ENCODE assay signal across 7 cellular contexts in genomic region chr3:50652709-50653108, GRCh38. TPM values are rescaled to one million over a fixed set of nuclear protein-coding genes. Genes with fewer than 3 reads are reported as not detected.
A peak's percentile ranks its signal among the peaks of the same experiment; 100 is the strongest.
DNase-seq lines count a peak whose midpoint lies in the region; ATAC-seq, FAIRE-seq and TF ChIP-seq lines count a peak whose summit lies in the region.

No MANE protein-coding gene starts in this region.

- intact Hi-C loops in kidney (cut with DNase I), result no loop called here

- H3K27ac Mint-ChIP-seq in activated naive CD8-positive, alpha-beta T cell treated with anti-CD3 and anti-CD28 coated beads, Interleukin-2, amount 10 ng/mL, durations not matched to agents 7 days and 5 days, result peak overlapping the region; percentile 22

- in situ Hi-C loops in SK-MEL-5 (cut with HindIII; ENCODE audit: low pct_unique_long_range_greater_than_20kb, low sequenced_read_pairs), result no loop called here

- no peaks in the 10 kb centered on the region for H3K27me3 Mint-ChIP-seq in activated naive CD8-positive, alpha-beta T cell treated with anti-CD3 and anti-CD28 coated beads, Interleukin-2, amount 10 ng/mL, durations not matched to agents 7 days and 5 days

- FAIRE-seq in kidney (lab: Jason Lieb, UNC), result no peak

- TF ChIP-seq CTCF in GM20000 (IDR thresholded peaks at IDR 0.05; ENCODE audit: extremely low read depth, missing control alignments), result peak; percentile 33
- TF ChIP-seq CTCF in kidney (IDR thresholded peaks at IDR 0.05; ENCODE audit: borderline replicate concordance, extremely low read depth, insufficient read depth), result peak; percentile 40

- no peaks in the 10 kb centered on the region for H3K4me1 ChIP-seq in kidney (ENCODE audit: control insufficient read depth in 1 of 2, insufficient read depth in 1 of 2, low read depth in 1 of 2, low read length in 2 of 2)

- H3K4me3 ChIP-seq in kidney (ENCODE audit: low read length in 2 of 2), result no peak overlapping the region

- no peak overlapping the region for H3K27ac ChIP-seq in kidney (ENCODE audit: low read depth in 2 of 2, low read length in 2 of 2)

- POLR2A ChIA-PET in activated naive CD8-positive, alpha-beta T cell treated with anti-CD3 and anti-CD28 coated beads, Interleukin-2, amount 10 ng/mL, durations not matched to agents 7 days and 5 days (lab: Charles Lee), result interaction anchor here (0.6 to 4.9 kb wide), 15 partner anchors 16 to 85 kb away, joined by 3 to 48 read pairs (median 5); partner anchors contain the start of genes C3orf18, CISH, HEMK1 and MAPKAPK3

- DNase-seq in GM20000 (ENCODE audit: low spot score), result peak; percentile 56
- peak; percentile 32 for DNase-seq in SK-MEL-5 (ENCODE audit: low read depth, low spot score)
- DNase-seq in activated naive CD8-positive, alpha-beta T cell treated with anti-CD3 and anti-CD28 coated beads, Interleukin-2, amount 10 ng/mL, durations not matched to agents 7 days and 5 days, result peak; percentile 65
- DNase-seq in kidney, result no peak
- peak in 5 of 6 experiments; percentile 8 to 53 (median 37) for DNase-seq in stimulated activated naive CD4-positive, alpha-beta T cell (lab: John Stamatoyannopoulos, UW)
- DNase-seq in KG1 (lab: John Stamatoyannopoulos, UW), result no peak

- no peaks in the 10 kb centered on the region for H3K9me3 Mint-ChIP-seq in activated naive CD8-positive, alpha-beta T cell treated with anti-CD3 and anti-CD28 coated beads, Interleukin-2, amount 10 ng/mL, durations not matched to agents 7 days and 5 days

- peak; percentile 46 for ATAC-seq in activated naive CD8-positive, alpha-beta T cell treated with anti-CD3 and anti-CD28 coated beads, Interleukin-2, amount 10 ng/mL, durations not matched to agents 7 days and 5 days (ENCODE audit: low read depth)
- no peak for ATAC-seq in HG03039 (IDR thresholded peaks at IDR 0.05; ENCODE audit: unreplicated experiment)

- H3K36me3 Mint-ChIP-seq in activated naive CD8-positive, alpha-beta T cell treated with anti-CD3 and anti-CD28 coated beads, Interleukin-2, amount 10 ng/mL, durations not matched to agents 7 days and 5 days, result peaks cover 7% of the 10 kb centered on the region

- H3K9me3 ChIP-seq in kidney (ENCODE audit: control insufficient read depth in 1 of 2, low read length in 2 of 2), result no peaks in the 10 kb centered on the region

- peaks cover 0 to 2% of the 10 kb centered on the region in 2 donors for H3K36me3 ChIP-seq in kidney (ENCODE audit: control insufficient read depth in 1 of 2, insufficient read depth in 2 of 2, low read length in 2 of 2)

- no peak overlapping the region for H3K9ac ChIP-seq in kidney (ENCODE audit: low read length in 2 of 2)

- H3K4me3 Mint-ChIP-seq in activated naive CD8-positive, alpha-beta T cell treated with anti-CD3 and anti-CD28 coated beads, Interleukin-2, amount 10 ng/mL, durations not matched to agents 7 days and 5 days, result no peak overlapping the region

- peaks cover 23% of the 10 kb centered on the region for H3K4me1 Mint-ChIP-seq in activated naive CD8-positive, alpha-beta T cell treated with anti-CD3 and anti-CD28 coated beads, Interleukin-2, amount 10 ng/mL, durations not matched to agents 7 days and 5 days

RNA-seq across cellular contexts. Expression of gene DOCK3, which starts 22.0 kb away (rescaled TPM):
- total RNA-seq in SK-MEL-5 (2014; rRNA removed; shearing (Covaris generic)), result 0.11 and 0.26 TPM in 2 replicates
- polyA plus RNA-seq in SK-MEL-5 (2015; cell fraction: cytosol; rRNA removed), result 0.54 and 0.57 TPM in 2 replicates
- polyA plus RNA-seq in SK-MEL-5 (2015; cell fraction: nucleus; rRNA removed), result 3.2 and 3.6 TPM in 2 replicates
- total RNA-seq in activated naive CD8-positive, alpha-beta T cell treated with anti-CD3 and anti-CD28 coated beads, Interleukin-2, amount 10 ng/mL, durations not matched to agents 7 days and 5 days, result 1 to 10 TPM; 3.3 to 3.4 TPM
- 0.54 TPM for total RNA-seq in kidney
- 0.49 TPM for polyA plus RNA-seq in kidney (ENCODE audit: insufficient read depth, low read depth, low replicate concordance)

RNA-seq across cellular contexts. Expression of gene MAPKAPK3, which starts 35.8 kb away (rescaled TPM):
- 64.8 and 66.5 TPM in 2 replicates for total RNA-seq in SK-MEL-5 (2014; rRNA removed; shearing (Covaris generic))
- polyA plus RNA-seq in SK-MEL-5 (2015; cell fraction: cytosol; rRNA removed), result 66.5 and 75.2 TPM in 2 replicates
- 21.9 and 26.9 TPM in 2 replicates for polyA plus RNA-seq in SK-MEL-5 (2015; cell fraction: nucleus; rRNA removed)
- total RNA-seq in activated naive CD8-positive, alpha-beta T cell treated with anti-CD3 and anti-CD28 coated beads, Interleukin-2, amount 10 ng/mL, durations not matched to agents 7 days and 5 days, result 100 to 1,000 TPM; 176 to 195 TPM
- total RNA-seq in kidney, result 75.8 TPM
- polyA plus RNA-seq in kidney (ENCODE audit: insufficient read depth, low read depth, low replicate concordance), result 68.0 TPM

RNA-seq across cellular contexts. Expression of gene CISH, which starts 41.1 kb away (rescaled TPM):
- 0.16 and 0.32 TPM in 2 replicates for total RNA-seq in SK-MEL-5 (2014; rRNA removed; shearing (Covaris generic))
- 1.8 and 2.3 TPM in 2 replicates for polyA plus RNA-seq in SK-MEL-5 (2015; cell fraction: cytosol; rRNA removed)
- polyA plus RNA-seq in SK-MEL-5 (2015; cell fraction: nucleus; rRNA removed), result 1.9 and 2.1 TPM in 2 replicates
- 100 to 1,000 TPM; 365 to 400 TPM for total RNA-seq in activated naive CD8-positive, alpha-beta T cell treated with anti-CD3 and anti-CD28 coated beads, Interleukin-2, amount 10 ng/mL, durations not matched to agents 7 days and 5 days
- 30.8 TPM for total RNA-seq in kidney
- polyA plus RNA-seq in kidney (ENCODE audit: insufficient read depth, low read depth, low replicate concordance), result 59.4 TPM

Comparison
In these comparisons a context has a peak if more than half of its experiments do, and no peak if none do; other contexts are left out.
1. DNase-seq: peak in GM20000 (single experiment), SK-MEL-5 (single experiment), activated naive CD8-positive, alpha-beta T cell treated with anti-CD3 and anti-CD28 coated beads, Interleukin-2, amount 10 ng/mL, durations not matched to agents 7 days and 5 days (single experiment) and stimulated activated naive CD4-positive, alpha-beta T cell (5 of 6); none in kidney (single experiment) and KG1 (single experiment).
2. RNA of gene CISH, which starts 41.1 kb away (total RNA-seq): 365 to 400 TPM in activated naive CD8-positive, alpha-beta T cell treated with anti-CD3 and anti-CD28 coated beads, Interleukin-2, amount 10 ng/mL, durations not matched to agents 7 days and 5 days and 30.8 TPM in kidney (single experiment); 0.16 to 0.32 TPM in SK-MEL-5; every median in the first group is over 10 times any median in the second.